15 cellular contexts compared by ENCODE assay signal in the genomic region with DNA sequence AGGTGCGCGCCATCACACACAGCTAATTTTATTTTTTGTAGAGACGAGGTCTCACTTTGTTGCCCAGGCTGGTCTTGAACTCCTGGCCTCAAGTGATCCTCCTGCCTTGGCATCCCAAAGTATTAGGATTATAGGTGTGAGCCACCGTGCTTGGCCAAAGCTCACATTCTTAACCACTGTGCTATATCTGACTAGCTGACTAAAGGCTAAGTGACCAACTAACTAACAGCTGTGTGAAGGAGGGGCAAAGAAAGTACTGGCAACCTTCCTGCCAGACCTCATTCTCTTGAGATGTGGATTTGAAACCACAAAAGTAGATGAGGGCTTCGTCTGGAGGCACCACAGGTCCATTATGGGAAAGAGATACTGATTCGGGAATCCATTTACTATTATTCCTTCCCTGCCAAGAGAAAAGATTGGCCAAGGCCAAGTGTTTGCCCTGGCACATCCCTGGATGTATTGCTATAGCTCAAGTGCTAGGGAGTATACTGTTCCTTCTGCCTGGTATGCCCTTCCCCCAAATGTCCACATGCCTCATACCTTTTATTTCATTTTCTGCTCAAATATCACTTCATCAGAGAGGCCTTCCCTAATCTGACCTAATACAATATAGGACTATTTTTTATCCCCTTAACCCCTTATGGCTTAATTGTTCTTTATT.
"Had no signal": no experiment of that assay in that cellular context is flagged by ENCODE, and none has a peak within 500 bp of the region (broad histone marks: within the 10 kb centered on the region; RNA-seq: fewer than 3 reads in every experiment).

No MANE protein-coding gene starts in this region.

- H3K4me1 ChIP-seq: left lung, parathyroid adenoma had no signal

- H3K4me3 Mint-ChIP-seq: activated CD4-positive, alpha-beta T cell treated with anti-CD3 and anti-CD28 coated beads, Interleukin-2, amount 10 ng/mL, durations not matched to agents 24 days and 14 days; activated naive CD4-positive, alpha-beta T cell treated with anti-CD3 and anti-CD28 coated beads, Interleukin-2, amount 10 ng/mL, durations not matched to agents 7 days and 5 days; activated T-helper 17 cell treated with anti-CD3 and anti-CD28 coated beads, Interleukin-2, amount 50 U/mL, for 72 hours; stimulated activated memory B cell treated with anti-CD40 and anti-IgM and Interleukin-4, amounts not matched to agents 10 μg/mL and 1 μg/mL and 100 μg/mL, for 72 hours had no signal

- DNase-seq: activated CD4-positive, alpha-beta T cell treated with anti-CD3 and anti-CD28 coated beads, Interleukin-2, amount 10 ng/mL, durations not matched to agents 24 days and 14 days; activated CD8-positive, alpha-beta memory T cell treated with anti-CD3 and anti-CD28 coated beads for 24 hours; activated naive CD4-positive, alpha-beta T cell treated with anti-CD3 and anti-CD28 coated beads, Interleukin-2, amount 10 ng/mL, durations not matched to agents 7 days and 5 days; activated T-cell treated with anti-CD3 and anti-CD28 coated beads for 4 hours; esophagus squamous epithelium; left lung; retina; SW 1271; T-helper 9 cell; transverse colon had no signal

- H3K9me3 Mint-ChIP-seq: activated naive CD4-positive, alpha-beta T cell treated with anti-CD3 and anti-CD28 coated beads, Interleukin-2, amount 10 ng/mL, durations not matched to agents 7 days and 5 days; activated T-helper 17 cell treated with anti-CD3 and anti-CD28 coated beads, Interleukin-2, amount 50 U/mL, for 72 hours; stimulated activated memory B cell treated with anti-CD40 and anti-IgM and Interleukin-4, amounts not matched to agents 10 μg/mL and 1 μg/mL and 100 μg/mL, for 72 hours had no signal

- H3K9ac ChIP-seq: parathyroid adenoma had no signal

- H3K79me2 ChIP-seq: parathyroid adenoma had no signal

- H2AFZ ChIP-seq: parathyroid adenoma had no signal

- H3K27me3 Mint-ChIP-seq: activated CD4-positive, alpha-beta T cell treated with anti-CD3 and anti-CD28 coated beads, Interleukin-2, amount 10 ng/mL, durations not matched to agents 24 days and 14 days; activated naive CD4-positive, alpha-beta T cell treated with anti-CD3 and anti-CD28 coated beads, Interleukin-2, amount 10 ng/mL, durations not matched to agents 7 days and 5 days; activated T-helper 17 cell treated with anti-CD3 and anti-CD28 coated beads, Interleukin-2, amount 50 U/mL, for 72 hours; stimulated activated memory B cell treated with anti-CD40 and anti-IgM and Interleukin-4, amounts not matched to agents 10 μg/mL and 1 μg/mL and 100 μg/mL, for 72 hours had no signal

- H3K4me3 ChIP-seq: esophagus squamous epithelium, gastroesophageal sphincter, left lung, skin epidermis, transverse colon had no signal

- H3K9me3 ChIP-seq: esophagus squamous epithelium, gastroesophageal sphincter, left lung, transverse colon had no signal

- H3K27ac Mint-ChIP-seq: activated CD4-positive, alpha-beta T cell treated with anti-CD3 and anti-CD28 coated beads, Interleukin-2, amount 10 ng/mL, durations not matched to agents 24 days and 14 days; activated naive CD4-positive, alpha-beta T cell treated with anti-CD3 and anti-CD28 coated beads, Interleukin-2, amount 10 ng/mL, durations not matched to agents 7 days and 5 days; activated T-helper 17 cell treated with anti-CD3 and anti-CD28 coated beads, Interleukin-2, amount 50 U/mL, for 72 hours; stimulated activated memory B cell treated with anti-CD40 and anti-IgM and Interleukin-4, amounts not matched to agents 10 μg/mL and 1 μg/mL and 100 μg/mL, for 72 hours had no signal

- H3K36me3 ChIP-seq: gastroesophageal sphincter, left lung, transverse colon had no signal

- H3K27me3 ChIP-seq: esophagus squamous epithelium, gastroesophageal sphincter, left lung, transverse colon had no signal

- H3K27ac ChIP-seq: esophagus squamous epithelium, gastroesophageal sphincter, left lung, parathyroid adenoma, skin epidermis, transverse colon had no signal

- ATAC-seq: activated T-helper 17 cell treated with anti-CD3 and anti-CD28 coated beads, Interleukin-2, amount 50 U/mL, for 72 hours; gastroesophageal sphincter; left lung; stimulated activated memory B cell treated with anti-CD40 and anti-IgM and Interleukin-4, amounts not matched to agents 10 μg/mL and 1 μg/mL and 100 μg/mL, for 72 hours had no signal
